ENCODE assay signal across 2 cellular contexts in the genomic region with DNA sequence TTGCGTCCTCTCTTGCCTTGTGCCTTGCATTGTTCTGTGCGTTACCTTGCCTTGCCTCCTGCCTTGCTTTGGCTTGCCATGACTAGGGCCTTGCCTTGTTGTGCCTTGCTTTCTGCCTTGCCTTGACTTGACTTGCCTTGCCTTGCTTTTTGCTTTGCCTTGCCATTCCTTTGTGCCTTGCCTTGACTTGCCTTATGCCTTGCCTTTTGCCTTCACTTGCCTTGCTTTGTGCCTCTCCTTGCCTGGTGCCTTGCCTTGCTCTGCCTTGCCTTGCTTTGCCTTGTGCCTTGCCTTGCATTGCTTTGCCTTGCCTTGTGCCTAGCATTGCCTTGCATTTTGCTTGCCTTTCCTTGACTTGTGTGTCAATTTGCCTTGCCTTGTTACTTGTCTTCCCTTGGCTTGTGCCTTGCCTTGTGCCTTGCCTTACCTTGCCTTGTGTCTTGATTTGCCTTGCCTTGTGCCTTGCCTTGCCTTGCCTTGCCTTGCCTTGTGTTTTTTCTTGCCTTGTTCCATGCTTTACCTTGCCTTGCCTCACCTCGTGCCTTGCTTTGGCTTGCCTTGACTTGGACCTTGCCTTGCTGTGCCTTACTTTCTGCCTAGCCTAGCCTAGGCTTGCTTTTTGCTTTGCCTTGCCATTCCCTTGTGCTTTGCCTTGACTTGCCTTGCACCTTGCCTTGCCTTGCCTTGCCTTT.
A peak's percentile ranks its signal among the peaks of the same experiment; 100 is the strongest.
TF ChIP-seq lines count a peak whose summit lies in the region.

No MANE protein-coding gene starts in this region.

TF ChIP-seq in HEK293, 187 proteins besides CTCF, POLR2A, EP300 and RAD21:
- TF ChIP-seq ZNF530 (tag by site-specific recombination; IDR thresholded peaks at IDR 0.05; ENCODE audit: low read depth) (0 out of 2 replicates have a peak, but pooled peaks have one; percentile 55), ZNF571 (tag by site-specific recombination; IDR thresholded peaks at IDR 0.05) (no peak)
TF ChIP-seq in HEK293: peak in this region for 1.

TF ChIP-seq in H1, 55 proteins besides CTCF, POLR2A, EP300 and RAD21:
- TF ChIP-seq CBX8 (IDR thresholded peaks at IDR 0.05; ENCODE audit: borderline replicate concordance, low read depth, low read length) (no peak), SP2 (IDR thresholded peaks at IDR 0.05; ENCODE audit: low read length) (no peak), EGR1 (IDR thresholded peaks at IDR 0.05; ENCODE audit: borderline replicate concordance, low read depth, low read length) (no peak), SIRT6 (IDR thresholded peaks at IDR 0.05; ENCODE audit: low read length) (no peak), BRCA1 (IDR thresholded peaks at IDR 0.05; ENCODE audit: low read depth, low read length) (no peak), TBP (IDR thresholded peaks at IDR 0.05; ENCODE audit: low read depth, low read length) (no peak), RXRA (IDR thresholded peaks at IDR 0.05; ENCODE audit: insufficient read depth, low read depth, low read length) (no peak), KDM1A (IDR thresholded peaks at IDR 0.05; ENCODE audit: borderline replicate concordance, low read length) (no peak), RNF2 (IDR thresholded peaks at IDR 0.05; ENCODE audit: borderline replicate concordance, low read depth, low read length, missing control alignments, poor library complexity, severe bottlenecking) (no peak), SP4 (IDR thresholded peaks at IDR 0.05; ENCODE audit: low read length) (no peak), KDM4A (IDR thresholded peaks at IDR 0.05; ENCODE audit: low read depth, low read length, severe bottlenecking) (no peak)
- TF ChIP-seq, protein P1, sequence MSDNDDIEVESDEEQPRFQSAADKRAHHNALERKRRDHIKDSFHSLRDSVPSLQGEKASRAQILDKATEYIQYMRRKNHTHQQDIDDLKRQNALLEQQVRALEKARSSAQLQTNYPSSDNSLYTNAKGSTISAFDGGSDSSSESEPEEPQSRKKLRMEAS (IDR thresholded peaks at IDR 0.05): no peak
